36 cellular contexts compared by ENCODE assay signal in genomic region chr3:111434941-111435622, GRCh38.
"Had no signal": no experiment of that assay in that cellular context is flagged by ENCODE, and none has a peak within 500 bp of the region (broad histone marks: within the 10 kb centered on the region; RNA-seq: fewer than 3 reads in every experiment).

No MANE protein-coding gene starts in this region.

- H3K4me3 Mint-ChIP-seq: activated B cell treated with CpG ODN at 0.5 μM for 24 hours; activated CD4-positive, alpha-beta memory T cell treated with anti-CD3 and anti-CD28 coated beads for 36 hours; activated naive CD4-positive, alpha-beta T cell treated with anti-CD3 and anti-CD28 coated beads for 36 hours; activated naive CD8-positive, alpha-beta T cell; activated naive CD8-positive, alpha-beta T cell treated with anti-CD3 and anti-CD28 coated beads, Interleukin-2, amount 50 U/mL, for 24 hours; activated T-cell treated with anti-CD3 and anti-CD28 coated beads, Interleukin-2, amount 50 U/mL, for 4 hours; activated T-helper 1 cell treated with anti-CD3 and anti-CD28 coated beads, Interleukin-12 subunit alpha, Interleukin-12 subunit beta, Interleukin-2, Interleukin-4 antibody, amounts not matched to agents 30 ng/mL and 10 ng/mL and 1 ng/mL, durations not matched to agents 14 hours and 24 hours and 36 hours; brain; central memory CD8-positive, alpha-beta T cell; T-cell; T-helper 17 cell had no signal

- H3K36me3 ChIP-seq: cardiac muscle cell, SJCRH30 had no signal

- ATAC-seq: activated naive CD8-positive, alpha-beta T cell treated with anti-CD3 and anti-CD28 coated beads, Interleukin-2, amount 50 U/mL, for 24 hours; activated T-cell treated with anti-CD3 and anti-CD28 coated beads, Interleukin-2, amount 50 U/mL, for 4 hours; T-cell; T-helper 17 cell had no signal

- H3K4me1 ChIP-seq: SJCRH30 had no signal

- H3K9me3 Mint-ChIP-seq: activated T-cell treated with anti-CD3 and anti-CD28 coated beads, Interleukin-2, amount 50 U/mL, for 4 hours; central memory CD8-positive, alpha-beta T cell had no signal

- H3K9ac ChIP-seq: KMS-11 had no signal

- H3K27me3 Mint-ChIP-seq: activated B cell treated with CpG ODN at 0.5 μM for 24 hours; activated CD4-positive, alpha-beta memory T cell treated with anti-CD3 and anti-CD28 coated beads for 36 hours; activated naive CD8-positive, alpha-beta T cell; activated naive CD8-positive, alpha-beta T cell treated with anti-CD3 and anti-CD28 coated beads, Interleukin-2, amount 50 U/mL, for 24 hours; brain; central memory CD8-positive, alpha-beta T cell; T-cell; T-helper 17 cell had no signal

- H3K27ac ChIP-seq: cardiac muscle cell, KMS-11, PC-9, SJCRH30, SK-N-MC, VCaP had no signal

- H3K9me3 ChIP-seq: SJCRH30 had no signal

- DNase-seq: activated B cell treated with CpG ODN at 0.5 μM for 24 hours; activated CD4-positive, alpha-beta memory T cell treated with anti-CD3 and anti-CD28 coated beads for 36 hours; activated CD4-positive, alpha-beta T cell treated with anti-CD3 and anti-CD28 coated beads for 4 hours; activated CD4-positive, alpha-beta T cell treated with anti-CD3 and anti-CD28 coated beads, Interleukin-2, amount 50 U/mL, for 1 hour; activated CD4-positive, CD25-positive, alpha-beta regulatory T cell treated with anti-CD3 and anti-CD28 coated beads, Interleukin-2, amount 50 U/mL, for 72 hours; activated CD8-positive, alpha-beta memory T cell treated with anti-CD3 and anti-CD28 coated beads, Interleukin-2, amount 50 U/mL, for 4 hours; activated gamma-delta T cell treated with Interleukin-2 at 50 U/mL for 16 hours; activated naive CD4-positive, alpha-beta T cell treated with anti-CD3 and anti-CD28 coated beads for 36 hours; activated naive CD8-positive, alpha-beta T cell treated with anti-CD3 and anti-CD28 coated beads, Interleukin-2, amount 50 U/mL, for 24 hours; activated T-cell treated with anti-CD3 and anti-CD28 coated beads for 4 hours; activated T-cell treated with anti-CD3 and anti-CD28 coated beads, Interleukin-2, amount 50 U/mL, for 4 hours; anterior cingulate cortex; NCI-H1092 treated with DMSO at 0.1 percent for 48 hours; NCI-H1417; NCI-H146; NCI-H187; NCI-H2029 treated with DMSO at 0.1 percent for 48 hours; NCI-H2171 treated with DMSO at 0.1 percent for 48 hours; NCI-H226; NCI-H446 treated with DMSO at 0.1 percent for 48 hours; NCI-H524; NCI-H69; NCI-H82; PC-9; SHP77; SJCRH30; T-cell; T-helper 17 cell had no signal

- H2AFZ ChIP-seq: PC-9 had no signal

- H3K4me2 ChIP-seq: KMS-11, PC-9 had no signal

- H3K27me3 ChIP-seq: cardiac muscle cell, SJCRH30 had no signal

- H3K36me3 Mint-ChIP-seq: activated CD4-positive, alpha-beta memory T cell treated with anti-CD3 and anti-CD28 coated beads for 36 hours; activated naive CD8-positive, alpha-beta T cell; brain; T-cell had no signal

- H3K4me1 Mint-ChIP-seq: activated B cell treated with CpG ODN at 0.5 μM for 24 hours; activated naive CD8-positive, alpha-beta T cell treated with anti-CD3 and anti-CD28 coated beads, Interleukin-2, amount 50 U/mL, for 24 hours; brain; central memory CD8-positive, alpha-beta T cell; T-cell; T-helper 17 cell had no signal

- H3K27ac Mint-ChIP-seq: activated B cell treated with CpG ODN at 0.5 μM for 24 hours; activated CD4-positive, alpha-beta memory T cell treated with anti-CD3 and anti-CD28 coated beads for 36 hours; activated naive CD4-positive, alpha-beta T cell treated with anti-CD3 and anti-CD28 coated beads for 36 hours; activated naive CD8-positive, alpha-beta T cell; activated naive CD8-positive, alpha-beta T cell treated with anti-CD3 and anti-CD28 coated beads, Interleukin-2, amount 50 U/mL, for 24 hours; activated T-helper 1 cell treated with anti-CD3 and anti-CD28 coated beads, Interleukin-12 subunit alpha, Interleukin-12 subunit beta, Interleukin-2, Interleukin-4 antibody, amounts not matched to agents 30 ng/mL and 10 ng/mL and 1 ng/mL, durations not matched to agents 14 hours and 24 hours and 36 hours; brain; T-cell; T-helper 17 cell had no signal

- H3K4me3 ChIP-seq: cardiac muscle cell, PC-9, SJCRH30, SK-N-MC had no signal
